15 cellular contexts compared by ENCODE assay signal in genomic region chrX:130296743-130297142, GRCh38. TPM values are rescaled to one million over a fixed set of nuclear protein-coding genes. Genes with fewer than 3 reads are reported as not detected.
DNase-seq lines count a peak whose midpoint lies in the region; ATAC-seq and TF ChIP-seq lines count a peak whose summit lies in the region.
"Had no signal": no experiment of that assay in that cellular context is flagged by ENCODE, and none has a peak within 500 bp of the region (broad histone marks: within the 10 kb centered on the region; RNA-seq: fewer than 3 reads in every experiment).

No MANE protein-coding gene starts in this region.

- intact Hi-C loops in Panc1 (cut with micrococcal nuclease; ENCODE audit: unreplicated experiment): no loop called here

- no peak overlapping the region for H3K4me3 Mint-ChIP-seq in chondrocyte (ENCODE audit: unreplicated experiment)
- H3K4me3 Mint-ChIP-seq in osteocyte (ENCODE audit: unreplicated experiment): no peak overlapping the region
- H3K4me3 Mint-ChIP-seq: activated CD8-positive, alpha-beta memory T cell treated with anti-CD3 and anti-CD28 coated beads, Interleukin-2, amount 10 ng/mL, durations not matched to agents 7 days and 5 days had no signal

- POLR2A ChIA-PET in Panc1 (lab: Charles Lee): no interaction called here

- DNase-seq in ELR (ENCODE audit: low read depth) (peak; percentile 40), Panc1 (ENCODE audit: low read depth, low spot score) (no peak), chondrocyte (ENCODE audit: low spot score) (no peak), osteocyte (ENCODE audit: extremely low spot score, unreplicated experiment) (no peak), G401 (ENCODE audit: low spot score) (no peak), NCI-H1694 (lab: John Stamatoyannopoulos, UW) (no peak)
- DNase-seq: activated CD4-positive, alpha-beta T cell treated with anti-CD3 and anti-CD28 coated beads for 1 hour; activated CD8-positive, alpha-beta memory T cell treated with anti-CD3 and anti-CD28 coated beads, Interleukin-2, amount 10 ng/mL, durations not matched to agents 7 days and 5 days; DMS153; NCI-H1417; NCI-H526 treated with DMSO at 0.1 percent for 48 hours; T-helper 9 cell had no signal

- H3K27ac Mint-ChIP-seq in chondrocyte (ENCODE audit: unreplicated experiment): peak overlapping the region; percentile 4
- peak overlapping the region; percentile 57 for H3K27ac Mint-ChIP-seq in osteocyte (ENCODE audit: unreplicated experiment)
- H3K27ac Mint-ChIP-seq: activated CD8-positive, alpha-beta memory T cell treated with anti-CD3 and anti-CD28 coated beads, Interleukin-2, amount 10 ng/mL, durations not matched to agents 7 days and 5 days had no signal

- CTCF ChIA-PET in Panc1 (lab: Charles Lee): no interaction called here

- H3K27ac ChIP-seq in Panc1 (ENCODE audit: low read length): no peak overlapping the region
- H3K27ac ChIP-seq: prostate gland had no signal

- H3K4me1 Mint-ChIP-seq in chondrocyte (ENCODE audit: low read depth): peaks cover 17% of the 10 kb centered on the region
- peaks cover 17% of the 10 kb centered on the region for H3K4me1 Mint-ChIP-seq in osteocyte (ENCODE audit: unreplicated experiment)
- H3K4me1 Mint-ChIP-seq: activated CD8-positive, alpha-beta memory T cell treated with anti-CD3 and anti-CD28 coated beads, Interleukin-2, amount 10 ng/mL, durations not matched to agents 7 days and 5 days had no signal

- H3K27me3 Mint-ChIP-seq in chondrocyte (ENCODE audit: low read depth): no peaks in the 10 kb centered on the region
- no peaks in the 10 kb centered on the region for H3K27me3 Mint-ChIP-seq in osteocyte (ENCODE audit: unreplicated experiment)
- H3K27me3 Mint-ChIP-seq: activated CD8-positive, alpha-beta memory T cell treated with anti-CD3 and anti-CD28 coated beads, Interleukin-2, amount 10 ng/mL, durations not matched to agents 7 days and 5 days had no signal

- ATAC-seq in Panc1 (0 out of 2 replicates have a peak, but pooled peaks have one; percentile 68), GM18517 (IDR thresholded peaks at IDR 0.05; ENCODE audit: unreplicated experiment) (no peak), GM21786 (IDR thresholded peaks at IDR 0.05; ENCODE audit: unreplicated experiment) (no peak)
- ATAC-seq: activated CD8-positive, alpha-beta memory T cell treated with anti-CD3 and anti-CD28 coated beads, Interleukin-2, amount 10 ng/mL, durations not matched to agents 7 days and 5 days had no signal

- in situ Hi-C loops in Panc1 (cut with HindIII; ENCODE audit: low pct_unique_long_range_greater_than_20kb, low sequenced_read_pairs): no loop called here
- in situ Hi-C loops in G401 (cut with HindIII; ENCODE audit: low sequenced_read_pairs): no loop called here

- H3K27me3 ChIP-seq in Panc1 (ENCODE audit: control insufficient read depth, insufficient read depth, low read length): no peaks in the 10 kb centered on the region

- no peak overlapping the region for H3K4me3 ChIP-seq in Panc1 (ENCODE audit: low read depth in 2 of 2, low read length in 2 of 2)
- H3K4me3 ChIP-seq: prostate gland had no signal

- peaks cover 4% of the 10 kb centered on the region for H3K9me3 Mint-ChIP-seq in chondrocyte (ENCODE audit: low read depth)
- H3K9me3 Mint-ChIP-seq in osteocyte (ENCODE audit: unreplicated experiment): peaks cover 13% of the 10 kb centered on the region

- H3K36me3 Mint-ChIP-seq in chondrocyte (ENCODE audit: low read depth): no peaks in the 10 kb centered on the region
- H3K36me3 Mint-ChIP-seq in osteocyte (ENCODE audit: unreplicated experiment): no peaks in the 10 kb centered on the region
- H3K36me3 Mint-ChIP-seq: activated CD8-positive, alpha-beta memory T cell treated with anti-CD3 and anti-CD28 coated beads, Interleukin-2, amount 10 ng/mL, durations not matched to agents 7 days and 5 days had no signal

- BruUV-seq in Panc1 (replicated peaks; lab: Mats Ljungman, UMichigan): no TSS peak

- H3K36me3 ChIP-seq in Panc1 (ENCODE audit: control insufficient read depth, insufficient read depth, low read length): no peaks in the 10 kb centered on the region
- H3K36me3 ChIP-seq: prostate gland had no signal

- H3K9me3 ChIP-seq in Panc1 (ENCODE audit: control insufficient read depth, insufficient read depth, low read depth, low read length): no peaks in the 10 kb centered on the region
- H3K9me3 ChIP-seq: prostate gland had no signal

- peaks cover 8% of the 10 kb centered on the region for H3K4me1 ChIP-seq in Panc1 (ENCODE audit: control insufficient read depth, insufficient read depth, low read length)
- H3K4me1 ChIP-seq: prostate gland had no signal

- no peak for TF ChIP-seq CTCF in Panc1 (IDR thresholded peaks at IDR 0.05)
- no peak for TF ChIP-seq CTCF in chondrocyte (IDR thresholded peaks at IDR 0.05)
- TF ChIP-seq CTCF in osteocyte (IDR thresholded peaks at IDR 0.05): no peak

RNA-seq across cellular contexts. Expression of gene ZNF280C, which starts 28.0 kb away (rescaled TPM):
- total RNA-seq in Panc1 (2021; ENCODE audit: unreplicated experiment): 12.9 TPM
- 2.6 TPM for polyA plus RNA-seq in Panc1 (2012; ENCODE audit: insufficient read length)
- total RNA-seq in chondrocyte: 3.4 to 5.6 TPM (median 3.4 TPM) in 3 replicates
- total RNA-seq in osteocyte: 5.6 and 6.3 TPM in 2 replicates
- total RNA-seq in G401 (2014; rRNA removed; shearing (Covaris generic)): 7.6 and 8.8 TPM in 2 replicates

RNA-seq across cellular contexts. Expression of gene SLC25A14, which starts 43.0 kb away (rescaled TPM):
- 25.0 TPM for total RNA-seq in Panc1 (2021; ENCODE audit: unreplicated experiment)
- 14.5 TPM for polyA plus RNA-seq in Panc1 (2012; ENCODE audit: insufficient read length)
- 12.9 to 16.6 TPM (median 14.7 TPM) in 3 replicates for total RNA-seq in chondrocyte
- total RNA-seq in osteocyte: 12.8 and 15.1 TPM in 2 replicates
- total RNA-seq in G401 (2014; rRNA removed; shearing (Covaris generic)): 10.1 and 14.2 TPM in 2 replicates
